In genomic region chr17:73251871-73252270, GRCh38 we compare ENCODE assay signal across 35 cellular contexts. TPM values are rescaled to one million over a fixed set of nuclear protein-coding genes. Genes with fewer than 3 reads are reported as not detected.
"Had no signal": no experiment of that assay in that cellular context is flagged by ENCODE, and none has a peak within 500 bp of the region (broad histone marks: within the 10 kb centered on the region; RNA-seq: fewer than 3 reads in every experiment).

No MANE protein-coding gene starts in this region.

- H3K9me3 ChIP-seq: ovary, psoas muscle, right lobe of liver, spleen, stomach, thoracic aorta, thyroid gland, tibial nerve, upper lobe of left lung, vagina had no signal

- H3K27ac ChIP-seq: neural progenitor cell, ovary, parathyroid adenoma, psoas muscle, right lobe of liver, skin epidermis, spleen, stomach, thoracic aorta, thyroid gland, tibial nerve, upper lobe of left lung, vagina had no signal

- DNase-seq: naive thymus-derived CD4-positive, alpha-beta T cell; natural killer cell; occipital lobe; ovary; posterior cingulate gyrus; psoas muscle; right cardiac atrium; right lobe of liver; spleen; stimulated activated CD4-positive, alpha-beta T cell treated with anti-CD3 and anti-CD28 coated beads, Interleukin-12 subunit alpha, Interleukin-12 subunit beta, amount 100 ng/mL, for 4 hours; stimulated activated CD4-positive, alpha-beta T cell treated with anti-CD3 and anti-CD28 coated beads, Interleukin-1b, Interleukin-23, amount 100 ng/mL, for 48 hours; stimulated activated CD4-positive, alpha-beta T cell treated with anti-CD3 and anti-CD28 coated beads, Interleukin-4, amount 100 ng/mL, for 1 hour; stimulated activated CD4-positive, alpha-beta T cell treated with anti-CD3 and anti-CD28 coated beads, Interleukin-4, amount 100 ng/mL, for 4 hours; stimulated activated CD8-positive, alpha-beta memory T cell treated with anti-CD3 and anti-CD28 coated beads, Interleukin-4, amount 100 ng/mL, for 48 hours; stimulated activated naive B cell treated with anti-CD40 and anti-IgM and Interleukin-4, amounts not matched to agents 10 μg/mL and 1 μg/mL and 100 μg/mL, for 72 hours; stimulated activated naive CD4-positive, alpha-beta T cell treated with Interleukin-2 at 50 U/mL for 16 hours; stomach; thyroid gland; trophoblast cell; upper lobe of left lung had no signal

- H3K4me3 ChIP-seq: neural progenitor cell, ovary, psoas muscle, right lobe of liver, skin epidermis, smooth muscle cell, spleen, stomach, thoracic aorta, thyroid gland, tibial nerve, upper lobe of left lung, vagina had no signal

- H3K4me3 Mint-ChIP-seq: naive thymus-derived CD4-positive, alpha-beta T cell; natural killer cell; nephron; neural progenitor cell; stimulated activated naive B cell treated with anti-CD40 and anti-IgM and Interleukin-4, amounts not matched to agents 10 μg/mL and 1 μg/mL and 100 μg/mL, for 72 hours had no signal

- H3K27me3 ChIP-seq: ovary, right lobe of liver, spleen, stomach, thyroid gland, tibial nerve, upper lobe of left lung, vagina had no signal

- H2AFZ ChIP-seq: neural progenitor cell, parathyroid adenoma had no signal

- ATAC-seq: naive thymus-derived CD4-positive, alpha-beta T cell; natural killer cell; psoas muscle; right cardiac atrium; right lobe of liver; stimulated activated naive B cell treated with anti-CD40 and anti-IgM and Interleukin-4, amounts not matched to agents 10 μg/mL and 1 μg/mL and 100 μg/mL, for 72 hours had no signal

- H3K9ac ChIP-seq: neural progenitor cell, parathyroid adenoma had no signal

- H3K36me3 ChIP-seq: neural progenitor cell, ovary, vagina had no signal

- H3K4me2 ChIP-seq: neural progenitor cell, smooth muscle cell had no signal

- H3K27me3 Mint-ChIP-seq: naive thymus-derived CD4-positive, alpha-beta T cell had no signal

- H3K27ac Mint-ChIP-seq: natural killer cell; nephron; progenitor cell of endocrine pancreas; stimulated activated naive B cell treated with anti-CD40 and anti-IgM and Interleukin-4, amounts not matched to agents 10 μg/mL and 1 μg/mL and 100 μg/mL, for 72 hours had no signal

- H3K9me3 Mint-ChIP-seq: naive thymus-derived CD4-positive, alpha-beta T cell; natural killer cell; nephron; neural progenitor cell; stimulated activated naive B cell treated with anti-CD40 and anti-IgM and Interleukin-4, amounts not matched to agents 10 μg/mL and 1 μg/mL and 100 μg/mL, for 72 hours had no signal

- H3K36me3 Mint-ChIP-seq: natural killer cell had no signal

- H3K4me1 ChIP-seq: parathyroid adenoma, psoas muscle, right lobe of liver, vagina had no signal

- H3K79me2 ChIP-seq: parathyroid adenoma had no signal

RNA-seq across cellular contexts. Expression of gene CPSF4L, which starts 9.8 kb away (rescaled TPM):
- total RNA-seq: naive thymus-derived CD4-positive, alpha-beta T cell; natural killer cell; occipital lobe; osteoblast; progenitor cell of endocrine pancreas; psoas muscle; renal cortical epithelial cell; right cardiac atrium; right lobe of liver; smooth muscle cell; spleen; stomach; subcutaneous adipose tissue; temporal lobe; thoracic aorta; thyroid gland; tibial nerve; ureter; vagina had no signal
- polyA plus RNA-seq: naive thymus-derived CD4-positive, alpha-beta T cell; neural cell; ovary; psoas muscle; right cardiac atrium; smooth muscle cell; spleen; stomach had no signal
